In genomic region chr9:68678430-68678829, GRCh38 we compare ENCODE assay signal across 10 cellular contexts. TPM values are rescaled to one million over a fixed set of nuclear protein-coding genes. Genes with fewer than 3 reads are reported as not detected.
DNase-seq lines count a peak whose midpoint lies in the region; ATAC-seq and TF ChIP-seq lines count a peak whose summit lies in the region.
"Had no signal": no experiment of that assay in that cellular context is flagged by ENCODE, and none has a peak within 500 bp of the region (broad histone marks: within the 10 kb centered on the region; RNA-seq: fewer than 3 reads in every experiment).

No MANE protein-coding gene starts in this region.

- no peaks in the 10 kb centered on the region for H3K79me2 ChIP-seq in PC-9 (ENCODE audit: low read depth)

- no peaks in the 10 kb centered on the region for H3K36me3 Mint-ChIP-seq in naive B cell
- no peaks in the 10 kb centered on the region for H3K36me3 Mint-ChIP-seq in activated CD4-positive, alpha-beta T cell treated with anti-CD3 and anti-CD28 coated beads, Interleukin-2, amount 10 ng/mL, durations not matched to agents 7 days and 5 days (ENCODE audit: low read depth)

- no peak overlapping the region for H3K4me2 ChIP-seq in PC-9

- H3K4me3 Mint-ChIP-seq in naive B cell = peak overlapping the region in 2 of 8 donors; percentile 26 to 69
- H3K4me3 Mint-ChIP-seq in activated CD4-positive, alpha-beta T cell treated with anti-CD3 and anti-CD28 coated beads, Interleukin-2, amount 10 ng/mL, durations not matched to agents 7 days and 5 days = no peak overlapping the region

- peak in 4 of 6 experiments; percentile 12 to 33 (median 22) for TF ChIP-seq CTCF in adrenal gland (IDR thresholded peaks at IDR 0.05)
- no peak for TF ChIP-seq CTCF in PC-9 (conservative IDR thresholded peaks at IDR 0.05)

- intact Hi-C loops in adrenal gland (cut with DNase I) (no loop called here), PC-9 (cut with micrococcal nuclease; ENCODE audit: unreplicated experiment) (no loop called here)

- DNase-seq in G401 (ENCODE audit: low spot score) = peak; percentile 25
- DNase-seq in adrenal gland = peak in 5 of 7 donors; percentile 17 to 34 (median 23)
- DNase-seq in naive B cell = peak; percentile 19
- no peak for DNase-seq in PC-9
- DNase-seq in occipital lobe (lab: John Stamatoyannopoulos, UW) = no peak
- no peak for DNase-seq in C1 segment of cervical spinal cord (lab: John Stamatoyannopoulos, UW)
- DNase-seq in activated CD4-positive, alpha-beta T cell treated with anti-CD3 and anti-CD28 coated beads, Interleukin-2, amount 10 ng/mL, durations not matched to agents 7 days and 5 days = no peak
- DNase-seq: activated gamma-delta T cell, NCI-H226 had no signal

- no peak overlapping the region for H3K4me3 ChIP-seq in adrenal gland
- H3K4me3 ChIP-seq in PC-9 = no peak overlapping the region

- no TSS peak for BruUV-seq in PC-9 (replicated peaks; lab: Mats Ljungman, UMichigan)

- H3K27ac ChIP-seq in adrenal gland = no peak overlapping the region
- no peak overlapping the region for H3K27ac ChIP-seq in PC-9

- no peak for TF ChIP-seq POLR2A in adrenal gland (IDR thresholded peaks at IDR 0.05)

- H3K27ac Mint-ChIP-seq in naive B cell = no peak overlapping the region
- no peak overlapping the region for H3K27ac Mint-ChIP-seq in activated CD4-positive, alpha-beta T cell treated with anti-CD3 and anti-CD28 coated beads, Interleukin-2, amount 10 ng/mL, durations not matched to agents 7 days and 5 days

- CTCF ChIA-PET in PC-9 (lab: Charles Lee) = no interaction called here
- CTCF ChIA-PET in activated CD4-positive, alpha-beta T cell treated with anti-CD3 and anti-CD28 coated beads, Interleukin-2, amount 10 ng/mL, durations not matched to agents 7 days and 5 days (lab: Charles Lee) = no interaction called here

- no peaks in the 10 kb centered on the region for H3K27me3 Mint-ChIP-seq in naive B cell
- peaks cover 15% of the 10 kb centered on the region for H3K27me3 Mint-ChIP-seq in activated CD4-positive, alpha-beta T cell treated with anti-CD3 and anti-CD28 coated beads, Interleukin-2, amount 10 ng/mL, durations not matched to agents 7 days and 5 days

- WGBS in adrenal gland, 4 donors = 28 to 46% (median 37%) methylated on average over 5 of the region's 5 CpGs

- H3K9me3 Mint-ChIP-seq in naive B cell = no peaks in the 10 kb centered on the region
- H3K9me3 Mint-ChIP-seq in activated CD4-positive, alpha-beta T cell treated with anti-CD3 and anti-CD28 coated beads, Interleukin-2, amount 10 ng/mL, durations not matched to agents 7 days and 5 days = no peaks in the 10 kb centered on the region

- H3K27me3 ChIP-seq in adrenal gland (peaks cover 35% of the 10 kb centered on the region), PC-9 (ENCODE audit: insufficient read depth, low read depth) (peaks cover 29% of the 10 kb centered on the region)

- H2AFZ ChIP-seq in PC-9 = no peak overlapping the region

- no peaks in the 10 kb centered on the region for H3K9me2 ChIP-seq in PC-9 (ENCODE audit: insufficient read depth)

- H3K4me1 ChIP-seq in adrenal gland (replicated peaks in 1 of 2) (no peaks in the 10 kb centered on the region), PC-9 (replicated peaks; ENCODE audit: insufficient read depth) (no peaks in the 10 kb centered on the region)

- no peaks in the 10 kb centered on the region for H3K9me3 ChIP-seq in adrenal gland (replicated peaks in 1 of 3)
- no peaks in the 10 kb centered on the region for H3K9me3 ChIP-seq in PC-9 (ENCODE audit: insufficient read depth, low read depth)

- no peaks in the 10 kb centered on the region for H3K36me3 ChIP-seq in adrenal gland (replicated peaks in 1 of 2)
- H3K36me3 ChIP-seq in PC-9 (ENCODE audit: low read depth) = no peaks in the 10 kb centered on the region

- no peaks in the 10 kb centered on the region for H3F3A ChIP-seq in PC-9 (ENCODE audit: insufficient read depth, low read depth)

- POLR2A ChIA-PET in PC-9 (lab: Charles Lee; ENCODE audit: unreplicated experiment) = no interaction called here
- POLR2A ChIA-PET in activated CD4-positive, alpha-beta T cell treated with anti-CD3 and anti-CD28 coated beads, Interleukin-2, amount 10 ng/mL, durations not matched to agents 7 days and 5 days (lab: Charles Lee) = no interaction called here

- in situ Hi-C loops in G401 (cut with HindIII; ENCODE audit: low sequenced_read_pairs) = no loop called here

- peaks cover 12 to 27% (median 22%) of the 10 kb centered on the region in 3 donors for H3K4me1 Mint-ChIP-seq in naive B cell
- peaks cover 3% of the 10 kb centered on the region for H3K4me1 Mint-ChIP-seq in activated CD4-positive, alpha-beta T cell treated with anti-CD3 and anti-CD28 coated beads, Interleukin-2, amount 10 ng/mL, durations not matched to agents 7 days and 5 days

- peak; percentile 67 for ATAC-seq in HG03442 (IDR thresholded peaks at IDR 0.05; ENCODE audit: unreplicated experiment)
- peak; percentile 82 to 90 for ATAC-seq in naive B cell (ENCODE audit: low read depth in 2 of 2)

- H4K20me1 ChIP-seq in PC-9 (ENCODE audit: insufficient read depth) = no peaks in the 10 kb centered on the region

RNA-seq across cellular contexts. Expression of gene PIP5K1B, which starts 26.6 kb away (rescaled TPM):
- total RNA-seq in G401 (2014; rRNA removed; shearing (Covaris generic)) = not detected in 2 replicates
- total RNA-seq in adrenal gland (10 to 100 TPM in 5 of 8 donors, 1 to 10 TPM in 3; 6.8 to 24.0 (median 11.8) TPM), PC-9 (2021) (not detected in 2 replicates), occipital lobe (2.7 TPM)
- polyA plus RNA-seq in adrenal gland (1 to 10 TPM; 2.1 to 9.5 (median 3.0) TPM), naive B cell (ENCODE audit: low read depth in 6 of 6) (10 to 100 TPM in 2 of 6 donors, 1 to 10 TPM in 4; 6.6 to 16.6 (median 9.3) TPM)
- total RNA-seq in activated CD4-positive, alpha-beta T cell treated with anti-CD3 and anti-CD28 coated beads, Interleukin-2, amount 10 ng/mL, durations not matched to agents 7 days and 5 days = under 1 TPM; 0.73 to 0.77 TPM

Comparison
In these comparisons a context has a peak if more than half of its experiments do, and no peak if none do; other contexts are left out.
1. DNase-seq: peak in G401 (single experiment), adrenal gland (5 of 7) and naive B cell (single experiment); none in PC-9 (0 of 2), occipital lobe (single experiment), C1 segment of cervical spinal cord (0 of 14) and activated CD4-positive, alpha-beta T cell treated with anti-CD3 and anti-CD28 coated beads, Interleukin-2, amount 10 ng/mL, durations not matched to agents 7 days and 5 days (single experiment).